Comparison of ENCODE assay signal across 23 cellular contexts in the genomic region with DNA sequence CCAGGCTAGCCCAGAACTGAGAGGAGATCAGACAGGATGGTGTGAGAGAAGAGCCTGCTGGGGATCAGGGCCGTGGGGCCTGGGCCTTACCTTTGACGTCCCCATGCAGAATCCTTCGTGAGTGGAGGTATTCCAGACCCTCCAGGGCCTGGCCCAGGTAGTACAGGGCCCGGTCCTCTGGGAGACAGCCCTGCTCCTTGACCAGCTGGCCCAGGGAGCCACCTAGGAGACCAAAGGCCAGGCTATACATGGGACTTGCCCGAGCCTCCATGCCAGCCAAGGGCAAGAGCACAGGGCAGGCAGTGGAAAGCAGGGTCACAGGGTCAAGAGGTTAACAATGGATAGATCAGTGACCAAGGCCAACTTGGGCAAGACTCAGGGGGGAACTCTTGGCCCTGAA. TPM values are rescaled to one million over a fixed set of nuclear protein-coding genes. Genes with fewer than 3 reads are reported as not detected.
A peak's percentile ranks its signal among the peaks of the same experiment; 100 is the strongest.
DNase-seq lines count a peak whose midpoint lies in the region; ATAC-seq and TF ChIP-seq lines count a peak whose summit lies in the region.
"Had no signal": no experiment of that assay in that cellular context is flagged by ENCODE, and none has a peak within 500 bp of the region (broad histone marks: within the 10 kb centered on the region; RNA-seq: fewer than 3 reads in every experiment).

No MANE protein-coding gene starts in this region.

- H3K4me1 ChIP-seq in Panc1 (ENCODE audit: control insufficient read depth, insufficient read depth, low read length): peaks cover 32% of the 10 kb centered on the region
- peaks cover 48% of the 10 kb centered on the region for H3K4me1 ChIP-seq in skeletal muscle satellite cell (ENCODE audit: control insufficient read depth, insufficient read depth, low read length)
- peaks cover 0 to 11% of the 10 kb centered on the region in 2 donors for H3K4me1 ChIP-seq in ascending aorta

- H3K4me3 ChIP-seq in Panc1 (ENCODE audit: low read depth in 2 of 2, low read length in 2 of 2): no peak overlapping the region
- H3K4me3 ChIP-seq in skeletal muscle satellite cell (ENCODE audit: low read length): no peak overlapping the region
- H3K4me3 ChIP-seq in ascending aorta: no peak overlapping the region
- H3K4me3 ChIP-seq: A549, GM23338, PC-9 had no signal

- no TSS peak for BruUV-seq in Panc1 (replicated peaks; lab: Mats Ljungman, UMichigan)

- POLR2A ChIA-PET in Panc1 (lab: Charles Lee): no interaction called here

- peak overlapping the region; percentile 19 for H3K9ac ChIP-seq in skeletal muscle satellite cell (ENCODE audit: low read depth, low read length)
- H3K9ac ChIP-seq: KMS-11 had no signal

- no peak overlapping the region for H3K4me2 ChIP-seq in skeletal muscle satellite cell (ENCODE audit: low read length)
- H3K4me2 ChIP-seq: A549, GM23338, KMS-11, PC-9 had no signal

- H3K36me3 ChIP-seq in Panc1 (ENCODE audit: control insufficient read depth, insufficient read depth, low read length): peaks cover 7% of the 10 kb centered on the region
- H3K36me3 ChIP-seq in skeletal muscle satellite cell (ENCODE audit: insufficient read depth, low read length): peaks cover 60% of the 10 kb centered on the region
- peaks cover 39 to 52% of the 10 kb centered on the region in 2 donors for H3K36me3 ChIP-seq in ascending aorta

- ATAC-seq in Right ventricle myocardium superior (ENCODE audit: poor library complexity): no peak
- no peak for ATAC-seq in left ventricle myocardium superior
- no peak; the same call in 1 of the 2 replicates for ATAC-seq in Panc1
- peak; percentile 8 for ATAC-seq in esophagus mucosa
- ATAC-seq in HG03025 (IDR thresholded peaks at IDR 0.05; ENCODE audit: low FRiP score, unreplicated experiment): no peak
- ATAC-seq: A549, GM23338, HCT116 had no signal

- intact Hi-C loops in Right ventricle myocardium superior (cut with DNase I): no loop called here
- intact Hi-C loops in left ventricle myocardium superior (cut with micrococcal nuclease): no loop called here
- intact Hi-C loops in Panc1 (cut with micrococcal nuclease; ENCODE audit: unreplicated experiment): no loop called here
- intact Hi-C loops in ascending aorta (cut with DNase I): no loop called here

- DNase-seq in Right ventricle myocardium superior: peak; percentile 22
- DNase-seq in left ventricle myocardium superior: no peak
- no peak for DNase-seq in Panc1 (ENCODE audit: low read depth, low spot score)
- no peak for DNase-seq in ascending aorta (ENCODE audit: low spot score in 2 of 2)
- no peak for DNase-seq in AG08396 (ENCODE audit: low spot score)
- DNase-seq: GF-D8, NCI-H1048, NCI-H1436 treated with DMSO at 0.1 percent for 48 hours, NCI-H2081, NCI-H510A, NCI-H82, PC-9, SHP77 had no signal

- TF ChIP-seq CTCF in Panc1 (IDR thresholded peaks at IDR 0.05) (no peak), ascending aorta (IDR thresholded peaks at IDR 0.05) (no peak)

- H3K27me3 ChIP-seq in Panc1 (ENCODE audit: control insufficient read depth, insufficient read depth, low read length): no peaks in the 10 kb centered on the region
- no peaks in the 10 kb centered on the region for H3K27me3 ChIP-seq in skeletal muscle satellite cell (ENCODE audit: control insufficient read depth, insufficient read depth, low read length)
- no peaks in the 10 kb centered on the region for H3K27me3 ChIP-seq in ascending aorta

- H3K9me3 ChIP-seq in Panc1 (ENCODE audit: control insufficient read depth, insufficient read depth, low read depth, low read length) (no peaks in the 10 kb centered on the region), skeletal muscle satellite cell (replicated peaks; ENCODE audit: low read length) (no peaks in the 10 kb centered on the region), ascending aorta (no peaks in the 10 kb centered on the region)
- H3K9me3 ChIP-seq: A549 had no signal

- 0 out of 2 replicates have a peak overlapping the region, but pooled peaks have one; percentile 29 for H3K27ac ChIP-seq in Panc1 (ENCODE audit: low read length)
- no peak overlapping the region for H3K27ac ChIP-seq in ascending aorta
- H3K27ac ChIP-seq: C4-2B, KMS-11, PC-9 had no signal

- in situ Hi-C loops in Panc1 (cut with HindIII; ENCODE audit: low pct_unique_long_range_greater_than_20kb, low sequenced_read_pairs): no loop called here

- CTCF ChIA-PET in Panc1 (lab: Charles Lee): no interaction called here

RNA-seq across cellular contexts. Expression of a gene that starts 12.1 kb away (rescaled TPM):
- not detected for total RNA-seq in Right ventricle myocardium superior
- not detected for total RNA-seq in left ventricle myocardium superior
- total RNA-seq in Panc1 (2021; ENCODE audit: unreplicated experiment): 0.26 TPM
- polyA plus RNA-seq in Panc1 (2012; ENCODE audit: insufficient read length): 0.17 TPM
- total RNA-seq in esophagus mucosa: 0.24 TPM
- total RNA-seq in skeletal muscle satellite cell (2012; rRNA removed): not detected in 2 replicates
- not detected for total RNA-seq in ascending aorta
- total RNA-seq: Daoy, GM23338, M059J had no signal
- polyA plus RNA-seq: GM23338 had no signal

RNA-seq across cellular contexts. Expression of a gene that starts 42.8 kb away (rescaled TPM):
- 12.2 TPM for total RNA-seq in Right ventricle myocardium superior
- total RNA-seq in left ventricle myocardium superior: 16.6 TPM
- total RNA-seq in Panc1 (2021; ENCODE audit: unreplicated experiment): 80.8 TPM
- 60.3 TPM for polyA plus RNA-seq in Panc1 (2012; ENCODE audit: insufficient read length)
- 6.3 TPM for total RNA-seq in esophagus mucosa
- total RNA-seq in skeletal muscle satellite cell (2012; rRNA removed): 4.3 and 4.6 TPM in 2 replicates
- total RNA-seq in ascending aorta: 7.7 TPM

RNA-seq across cellular contexts. Expression of a gene that starts 52.3 kb away (rescaled TPM):
- total RNA-seq in Right ventricle myocardium superior: 12.0 TPM
- total RNA-seq in left ventricle myocardium superior: 14.0 TPM
- 20.0 TPM for total RNA-seq in Panc1 (2021; ENCODE audit: unreplicated experiment)
- 23.8 TPM for polyA plus RNA-seq in Panc1 (2012; ENCODE audit: insufficient read length)
- 2.6 TPM for total RNA-seq in esophagus mucosa
- 3.3 and 6.3 TPM in 2 replicates for total RNA-seq in skeletal muscle satellite cell (2012; rRNA removed)
- 10.7 TPM for total RNA-seq in ascending aorta
